In the genomic region with DNA sequence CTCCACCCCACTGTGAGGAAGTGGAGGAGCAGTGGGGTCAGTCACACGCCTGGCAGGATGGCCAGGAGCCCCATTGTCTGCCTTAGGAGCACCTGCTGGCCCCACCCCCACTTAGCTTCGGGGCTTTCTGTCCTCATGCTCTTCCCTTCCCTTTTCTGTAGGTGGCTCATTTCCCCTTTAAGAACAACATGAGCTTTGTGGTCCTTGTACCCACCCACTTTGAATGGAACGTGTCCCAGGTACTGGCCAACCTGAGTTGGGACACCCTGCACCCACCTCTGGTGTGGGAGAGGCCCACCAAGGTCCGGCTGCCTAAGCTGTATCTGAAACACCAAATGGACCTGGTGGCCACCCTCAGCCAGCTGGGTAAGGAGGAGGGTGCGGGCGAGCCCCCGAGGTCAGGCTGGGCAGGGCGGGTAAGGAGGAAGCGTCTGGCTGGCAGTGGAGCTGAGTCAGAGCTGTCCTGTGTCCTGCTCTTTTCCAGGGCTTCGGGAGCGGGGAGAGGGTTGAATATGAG, we compare ENCODE assay signal across 1 cellular context.
TF ChIP-seq lines count a peak whose summit lies in the region.

No MANE protein-coding gene starts in this region.

TF ChIP-seq in liver, 16 proteins besides CTCF, POLR2A, EP300 and RAD21:
- TF ChIP-seq, protein P1, sequence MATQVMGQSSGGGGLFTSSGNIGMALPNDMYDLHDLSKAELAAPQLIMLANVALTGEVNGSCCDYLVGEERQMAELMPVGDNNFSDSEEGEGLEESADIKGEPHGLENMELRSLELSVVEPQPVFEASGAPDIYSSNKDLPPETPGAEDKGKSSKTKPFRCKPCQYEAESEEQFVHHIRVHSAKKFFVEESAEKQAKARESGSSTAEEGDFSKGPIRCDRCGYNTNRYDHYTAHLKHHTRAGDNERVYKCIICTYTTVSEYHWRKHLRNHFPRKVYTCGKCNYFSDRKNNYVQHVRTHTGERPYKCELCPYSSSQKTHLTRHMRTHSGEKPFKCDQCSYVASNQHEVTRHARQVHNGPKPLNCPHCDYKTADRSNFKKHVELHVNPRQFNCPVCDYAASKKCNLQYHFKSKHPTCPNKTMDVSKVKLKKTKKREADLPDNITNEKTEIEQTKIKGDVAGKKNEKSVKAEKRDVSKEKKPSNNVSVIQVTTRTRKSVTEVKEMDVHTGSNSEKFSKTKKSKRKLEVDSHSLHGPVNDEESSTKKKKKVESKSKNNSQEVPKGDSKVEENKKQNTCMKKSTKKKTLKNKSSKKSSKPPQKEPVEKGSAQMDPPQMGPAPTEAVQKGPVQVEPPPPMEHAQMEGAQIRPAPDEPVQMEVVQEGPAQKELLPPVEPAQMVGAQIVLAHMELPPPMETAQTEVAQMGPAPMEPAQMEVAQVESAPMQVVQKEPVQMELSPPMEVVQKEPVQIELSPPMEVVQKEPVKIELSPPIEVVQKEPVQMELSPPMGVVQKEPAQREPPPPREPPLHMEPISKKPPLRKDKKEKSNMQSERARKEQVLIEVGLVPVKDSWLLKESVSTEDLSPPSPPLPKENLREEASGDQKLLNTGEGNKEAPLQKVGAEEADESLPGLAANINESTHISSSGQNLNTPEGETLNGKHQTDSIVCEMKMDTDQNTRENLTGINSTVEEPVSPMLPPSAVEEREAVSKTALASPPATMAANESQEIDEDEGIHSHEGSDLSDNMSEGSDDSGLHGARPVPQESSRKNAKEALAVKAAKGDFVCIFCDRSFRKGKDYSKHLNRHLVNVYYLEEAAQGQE (IDR thresholded peaks at IDR 0.05) = no peak
- TF ChIP-seq JUND (IDR thresholded peaks at IDR 0.05) (no peak), TAF1 (conservative IDR thresholded peaks at IDR 0.05) (no peak), NR2F2 (IDR thresholded peaks at IDR 0.05) (no peak)
